In genomic region chr14:57066887-57067513, GRCh38 we compare ENCODE assay signal across 8 cellular contexts.
DNase-seq lines count a peak whose midpoint lies in the region; ATAC-seq and TF ChIP-seq lines count a peak whose summit lies in the region.

No MANE protein-coding gene starts in this region.

- H3K4me1 Mint-ChIP-seq in endodermal cell (peaks cover 80% of the 10 kb centered on the region), osteocyte (ENCODE audit: unreplicated experiment) (no peaks in the 10 kb centered on the region)

- H3K27ac Mint-ChIP-seq in endodermal cell (peak overlapping the region; percentile 0), osteocyte (ENCODE audit: unreplicated experiment) (no peak overlapping the region)

- 3 to 9% methylated on average over 10 to 12 of the region's 12 CpGs for WGBS in endodermal cell (ENCODE audit: insufficient coverage in 1 of 2, insufficient read length in 1 of 2), 2 experiments

- no peak overlapping the region for H3K9ac ChIP-seq in endodermal cell (ENCODE audit: extremely low read depth, low read length, poor library complexity, severe bottlenecking)

- H3K36me3 Mint-ChIP-seq in endodermal cell (ENCODE audit: low read depth) (no peaks in the 10 kb centered on the region), osteocyte (ENCODE audit: unreplicated experiment) (no peaks in the 10 kb centered on the region)

- H3K36me3 ChIP-seq in endodermal cell (ENCODE audit: control insufficient read depth, insufficient read depth, low read length) = no peaks in the 10 kb centered on the region

- no peaks in the 10 kb centered on the region for H3K27me3 ChIP-seq in endodermal cell (ENCODE audit: control insufficient read depth, insufficient read depth, low read length, poor library complexity, severe bottlenecking)

- DNase-seq in activated CD8-positive, alpha-beta memory T cell treated with anti-CD3 and anti-CD28 coated beads for 24 hours = peak; percentile 61
- DNase-seq in activated CD8-positive, alpha-beta memory T cell treated with anti-CD3 and anti-CD28 coated beads, Interleukin-2, amount 50 U/mL, for 4 hours = no peak
- DNase-seq in HT-29 (ENCODE audit: low spot score) = peak; percentile 32
- peak; percentile 46 for DNase-seq in SHP77 treated with DMSO at 0.1 percent for 48 hours (lab: John Stamatoyannopoulos, UW)
- DNase-seq in endodermal cell = peak; percentile 91
- no peak for DNase-seq in osteocyte (ENCODE audit: extremely low spot score, unreplicated experiment)

- H3K27ac ChIP-seq in endodermal cell (ENCODE audit: low read depth, low read length) = no peak overlapping the region

- H3K9me3 Mint-ChIP-seq in endodermal cell = no peaks in the 10 kb centered on the region
- H3K9me3 Mint-ChIP-seq in osteocyte (ENCODE audit: unreplicated experiment) = no peaks in the 10 kb centered on the region

- H3K27me3 Mint-ChIP-seq in endodermal cell (ENCODE audit: insufficient read depth) (no peaks in the 10 kb centered on the region), osteocyte (ENCODE audit: unreplicated experiment) (peaks cover 26% of the 10 kb centered on the region)

- TF ChIP-seq CTCF in endodermal cell (conservative IDR thresholded peaks at IDR 0.05) (peak; percentile 94), osteocyte (IDR thresholded peaks at IDR 0.05) (peak; percentile 50)

- peaks cover 17% of the 10 kb centered on the region for H3K4me1 ChIP-seq in endodermal cell (ENCODE audit: control insufficient read depth, insufficient read depth, low read length)

- no peak overlapping the region for H3K4me3 ChIP-seq in endodermal cell (ENCODE audit: low read length)

- ATAC-seq in HG03025 (IDR thresholded peaks at IDR 0.05; ENCODE audit: low FRiP score, unreplicated experiment) (no peak), GM21360 (IDR thresholded peaks at IDR 0.05; ENCODE audit: unreplicated experiment) (no peak)

- H3K4me3 Mint-ChIP-seq in endodermal cell (no peak overlapping the region), osteocyte (ENCODE audit: unreplicated experiment) (no peak overlapping the region)

- no peaks in the 10 kb centered on the region for H3K9me3 ChIP-seq in endodermal cell (ENCODE audit: control insufficient read depth, low read length)

Comparison
In these comparisons a context has a peak if more than half of its experiments do, and no peak if none do; other contexts are left out.
1. DNase-seq: peak in activated CD8-positive, alpha-beta memory T cell treated with anti-CD3 and anti-CD28 coated beads for 24 hours (single experiment), HT-29 (single experiment), SHP77 treated with DMSO at 0.1 percent for 48 hours (single experiment) and endodermal cell (single experiment); none in activated CD8-positive, alpha-beta memory T cell treated with anti-CD3 and anti-CD28 coated beads, Interleukin-2, amount 50 U/mL, for 4 hours (single experiment) and osteocyte (single experiment).